ENCODE assay signal across 22 cellular contexts in the genomic region with DNA sequence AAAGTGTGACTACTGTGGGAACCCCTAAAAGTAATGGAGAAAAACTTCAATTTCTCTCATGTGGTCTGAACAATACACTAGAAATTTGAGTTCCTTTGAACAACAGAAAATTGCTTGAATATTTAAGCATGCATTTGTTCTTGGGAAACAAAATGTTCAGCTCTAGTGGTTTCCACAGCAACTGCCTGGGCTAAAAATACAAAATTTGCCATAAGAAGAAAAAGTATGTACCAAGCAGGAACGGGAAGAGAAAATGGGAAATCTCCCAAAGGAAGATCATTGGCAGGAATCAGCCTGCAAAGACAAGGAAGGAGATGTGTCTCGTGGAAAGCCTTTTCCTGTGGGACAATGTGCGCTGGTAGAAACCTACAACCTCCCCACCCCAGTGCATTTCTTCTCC.
DNase-seq lines count a peak whose midpoint lies in the region; ATAC-seq, FAIRE-seq and TF ChIP-seq lines count a peak whose summit lies in the region.
"Had no signal": no experiment of that assay in that cellular context is flagged by ENCODE, and none has a peak within 500 bp of the region (broad histone marks: within the 10 kb centered on the region; RNA-seq: fewer than 3 reads in every experiment).

No MANE protein-coding gene starts in this region.

- H3K27ac ChIP-seq in cingulate gyrus (ENCODE audit: low read depth, low read length): peak overlapping the region; percentile 88
- H3K27ac ChIP-seq: BLaER1 treated with 17β-estradiol and CSF1 and Interleukin-3, amounts not matched to agents 10 nM and 100 nM; SJSA1 had no signal

- H3K4me3 Mint-ChIP-seq in type B pancreatic cell: peak overlapping the region; percentile 49
- H3K4me3 Mint-ChIP-seq: CD4-positive, alpha-beta T cell had no signal

- peaks cover 4% of the 10 kb centered on the region for H3K36me3 Mint-ChIP-seq in type B pancreatic cell

- FAIRE-seq in D721Med (lab: Jason Lieb, UNC): peak; percentile 35
- FAIRE-seq: GM12878 had no signal

- H3K4me1 Mint-ChIP-seq in type B pancreatic cell (ENCODE audit: unreplicated experiment): peaks cover 33% of the 10 kb centered on the region

- ATAC-seq in GM19023 (IDR thresholded peaks at IDR 0.05; ENCODE audit: unreplicated experiment): no peak
- ATAC-seq: GM12878 had no signal

- H3K9me3 Mint-ChIP-seq in type B pancreatic cell: peaks cover 10% of the 10 kb centered on the region
- H3K9me3 Mint-ChIP-seq: CD4-positive, alpha-beta T cell had no signal

- H3K27me3 Mint-ChIP-seq in type B pancreatic cell: no peaks in the 10 kb centered on the region

- TF ChIP-seq CTCF in D721Med (IDR thresholded peaks at IDR 0.05; ENCODE audit: insufficient read depth, missing control alignments): no peak
- no peak for TF ChIP-seq CTCF in type B pancreatic cell (conservative IDR thresholded peaks at IDR 0.05)

- no peak overlapping the region for H3K27ac Mint-ChIP-seq in type B pancreatic cell
- H3K27ac Mint-ChIP-seq: CD4-positive, alpha-beta T cell had no signal

- DNase-seq in D721Med (ENCODE audit: insufficient read length, low spot score) (no peak), putamen (ENCODE audit: low spot score) (peak; percentile 50), type B pancreatic cell (ENCODE audit: extremely low spot score, unreplicated experiment) (no peak), mesenteric fat pad (ENCODE audit: low spot score) (no peak), NCI-H2107 (lab: John Stamatoyannopoulos, UW) (no peak)
- DNase-seq: CD4-positive, alpha-beta T cell; DMS 273 treated with DMSO at 0.1 percent for 48 hours; DMS79; EL; GDM1; GOT3; KBM-7; NCI-H2029; NCI-H2227 treated with DMSO at 0.1 percent for 48 hours; NCI-H526 treated with DMSO at 0.1 percent for 48 hours; Right ventricle myocardium superior; RPMI8226 had no signal
